Comparison of ENCODE assay signal across 17 cellular contexts in the genomic region with DNA sequence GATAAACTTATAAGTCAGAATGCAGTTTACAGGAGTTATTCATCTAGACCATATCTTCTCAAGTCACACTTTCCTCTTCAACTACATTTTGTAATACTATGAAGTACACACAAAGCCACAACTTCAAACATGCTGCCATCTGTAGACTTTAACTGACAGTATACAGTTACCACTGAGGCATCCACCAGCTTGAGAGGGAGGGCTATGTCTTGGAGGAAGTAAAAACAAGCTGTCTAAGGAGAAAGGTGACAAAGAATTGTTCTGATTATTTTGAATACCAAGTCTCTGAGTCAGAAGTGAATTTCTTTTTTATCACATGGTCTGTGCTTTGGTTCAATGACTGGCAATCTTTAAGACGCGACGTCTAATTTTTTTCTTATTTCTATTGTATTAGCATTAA.
DNase-seq lines count a peak whose midpoint lies in the region; ATAC-seq and TF ChIP-seq lines count a peak whose summit lies in the region.
"Had no signal": no experiment of that assay in that cellular context is flagged by ENCODE, and none has a peak within 500 bp of the region (broad histone marks: within the 10 kb centered on the region; RNA-seq: fewer than 3 reads in every experiment).

No MANE protein-coding gene starts in this region.

- no peak for TF ChIP-seq POLR2A in sigmoid colon (IDR thresholded peaks at IDR 0.05)

- no peaks in the 10 kb centered on the region for H3K4me1 ChIP-seq in sigmoid colon
- H3K4me1 ChIP-seq: A549; BLaER1 treated with 17β-estradiol and CSF1 and Interleukin-3, amounts not matched to agents 10 nM and 100 nM had no signal

- TF ChIP-seq CTCF in kidney epithelial cell (IDR thresholded peaks at IDR 0.05; ENCODE audit: insufficient read depth, low read length, poor library complexity, severe bottlenecking) (no peak), sigmoid colon (IDR thresholded peaks at IDR 0.05) (no peak)

- WGBS in sigmoid colon, 2 donors, result 95 to 97% methylated on average over 3 of the region's 3 CpGs

- TF ChIP-seq EP300 in sigmoid colon (IDR thresholded peaks at IDR 0.05), result no peak

- H3K27ac ChIP-seq in sigmoid colon, result no peak overlapping the region
- H3K27ac ChIP-seq: A549; BLaER1 treated with 17β-estradiol and CSF1 and Interleukin-3, amounts not matched to agents 10 nM and 100 nM had no signal

- no peaks in the 10 kb centered on the region for H3K9me3 ChIP-seq in sigmoid colon
- H3K9me3 ChIP-seq: A549; BLaER1 treated with 17β-estradiol and CSF1 and Interleukin-3, amounts not matched to agents 10 nM and 100 nM had no signal

- H3K27me3 ChIP-seq in kidney epithelial cell (ENCODE audit: control insufficient read depth, insufficient read depth, low read length) (no peaks in the 10 kb centered on the region), sigmoid colon (no peaks in the 10 kb centered on the region)
- H3K27me3 ChIP-seq: BLaER1 treated with 17β-estradiol and CSF1 and Interleukin-3, amounts not matched to agents 10 nM and 100 nM had no signal

- H3K4me3 ChIP-seq in kidney epithelial cell (ENCODE audit: low read depth, low read length) (no peak overlapping the region), sigmoid colon (no peak overlapping the region)
- H3K4me3 ChIP-seq: A549; BLaER1 treated with 17β-estradiol and CSF1 and Interleukin-3, amounts not matched to agents 10 nM and 100 nM had no signal

- no peak for ATAC-seq in GM21526 (IDR thresholded peaks at IDR 0.05; ENCODE audit: low FRiP score, unreplicated experiment)
- no peak for ATAC-seq in GM21717 (IDR thresholded peaks at IDR 0.05; ENCODE audit: unreplicated experiment)
- ATAC-seq in HG03520 (IDR thresholded peaks at IDR 0.05; ENCODE audit: unreplicated experiment), result no peak
- ATAC-seq: A549, Panc1, Right ventricle myocardium inferior had no signal

- DNase-seq in 8988T (peak; percentile 14), H4 (ENCODE audit: low spot score) (peak; percentile 11), RKO (ENCODE audit: low spot score) (peak; percentile 12), kidney epithelial cell (ENCODE audit: low read depth) (peak; percentile 26), sigmoid colon (no peak)
- DNase-seq: EL, MV-4-11, NCI-H1417, NCI-H1930, NCI-H748 treated with DMSO at 0.1 percent for 48 hours had no signal

- intact Hi-C loops in sigmoid colon (cut with DNase I), result no loop called here

- H3K36me3 ChIP-seq in kidney epithelial cell (ENCODE audit: control insufficient read depth, insufficient read depth, low read length) (no peaks in the 10 kb centered on the region), sigmoid colon (no peaks in the 10 kb centered on the region)
- H3K36me3 ChIP-seq: BLaER1 treated with 17β-estradiol and CSF1 and Interleukin-3, amounts not matched to agents 10 nM and 100 nM had no signal
